In genomic region chr19:43574424-43575155, GRCh38 we compare ENCODE assay signal across 8 cellular contexts. TPM values are rescaled to one million over a fixed set of nuclear protein-coding genes. Genes with fewer than 3 reads are reported as not detected.
A peak's percentile ranks its signal among the peaks of the same experiment; 100 is the strongest.
DNase-seq lines count a peak whose midpoint lies in the region; ATAC-seq and TF ChIP-seq lines count a peak whose summit lies in the region.

No MANE protein-coding gene starts in this region.

- peak overlapping the region; percentile 95 for H3K4me3 ChIP-seq in CD4-positive, CD25-positive, alpha-beta regulatory T cell (ENCODE audit: low read depth, low read length)
- peak overlapping the region; percentile 90 for H3K4me3 ChIP-seq in brain microvascular endothelial cell (ENCODE audit: low read depth, low read length)
- peak overlapping the region; percentile 90 for H3K4me3 ChIP-seq in mesodermal cell (ENCODE audit: extremely low read depth, insufficient read depth, low read length, poor library complexity, severe bottlenecking)

- no peaks in the 10 kb centered on the region for H3K9me3 Mint-ChIP-seq in CD4-positive, CD25-positive, alpha-beta regulatory T cell

- peaks cover 20% of the 10 kb centered on the region for H3K4me1 ChIP-seq in CD4-positive, CD25-positive, alpha-beta regulatory T cell (ENCODE audit: control insufficient read depth, insufficient read depth, low read length, poor library complexity, severe bottlenecking)
- peaks cover 7% of the 10 kb centered on the region for H3K4me1 ChIP-seq in mesodermal cell (ENCODE audit: control insufficient read depth, insufficient read depth, low read length, poor library complexity, severe bottlenecking)

- TF ChIP-seq CTCF in brain microvascular endothelial cell (IDR thresholded peaks at IDR 0.05; ENCODE audit: low read depth, low read length, missing control alignments): no peak

- intact Hi-C loops in sciatic nerve (cut with DNase I): no loop called here

- peak overlapping the region; percentile 81 for H3K27ac ChIP-seq in CD4-positive, CD25-positive, alpha-beta regulatory T cell (ENCODE audit: insufficient read depth, low read length, poor library complexity, severe bottlenecking)
- H3K27ac ChIP-seq in brain microvascular endothelial cell: peak overlapping the region; percentile 63
- peak overlapping the region; percentile 77 for H3K27ac ChIP-seq in mesodermal cell (ENCODE audit: low read depth, low read length, severe bottlenecking)

- no peaks in the 10 kb centered on the region for H3K9me3 ChIP-seq in CD4-positive, CD25-positive, alpha-beta regulatory T cell (ENCODE audit: control insufficient read depth in 2 of 2, low read length in 2 of 2)
- H3K9me3 ChIP-seq in mesodermal cell (ENCODE audit: control insufficient read depth, low read length): no peaks in the 10 kb centered on the region

- peaks cover 13 to 53% (median 27%) of the 10 kb centered on the region in 4 donors for H3K4me1 Mint-ChIP-seq in CD4-positive, CD25-positive, alpha-beta regulatory T cell

- WGBS in mesodermal cell (ENCODE audit: insufficient coverage in 2 of 2), 2 experiments: 65 to 66% methylated on average over 10 to 12 of the region's 12 CpGs

- H3K36me3 Mint-ChIP-seq in CD4-positive, CD25-positive, alpha-beta regulatory T cell: peaks cover 18% of the 10 kb centered on the region

- no peak for DNase-seq in CD4-positive, CD25-positive, alpha-beta regulatory T cell
- peak; percentile 53 for DNase-seq in LHCN-M2 (ENCODE audit: low read depth)
- DNase-seq in brain microvascular endothelial cell: peak; percentile 22
- no peak for DNase-seq in sciatic nerve (ENCODE audit: low spot score)
- no peak for DNase-seq in effector CD4-positive, alpha-beta T cell
- DNase-seq in SIG-M5 (lab: John Stamatoyannopoulos, UW): no peak

- peaks cover 10% of the 10 kb centered on the region for H3K27me3 Mint-ChIP-seq in CD4-positive, CD25-positive, alpha-beta regulatory T cell

- H3K36me3 ChIP-seq in CD4-positive, CD25-positive, alpha-beta regulatory T cell (ENCODE audit: control insufficient read depth, insufficient read depth, low read length): peaks cover 4% of the 10 kb centered on the region
- H3K36me3 ChIP-seq in brain microvascular endothelial cell (replicated peaks): no peaks in the 10 kb centered on the region
- H3K36me3 ChIP-seq in mesodermal cell (ENCODE audit: control insufficient read depth, insufficient read depth, low read length): peaks cover 9% of the 10 kb centered on the region

- peak overlapping the region; percentile 95 to 100 (median 97) for H3K4me3 Mint-ChIP-seq in CD4-positive, CD25-positive, alpha-beta regulatory T cell

- H3K27ac Mint-ChIP-seq in CD4-positive, CD25-positive, alpha-beta regulatory T cell: peak overlapping the region; percentile 43 to 99 (median 98)

- ATAC-seq in CD4-positive, CD25-positive, alpha-beta regulatory T cell (ENCODE audit: low read depth in 2 of 2): no peak
- no peak for ATAC-seq in sciatic nerve
- ATAC-seq in GM21737 (IDR thresholded peaks at IDR 0.05; ENCODE audit: unreplicated experiment): no peak

- in situ Hi-C loops in brain microvascular endothelial cell (cut with HindIII; ENCODE audit: low pct_ligation_motif_present, low sequenced_read_pairs): no loop called here

- H3K27me3 ChIP-seq in CD4-positive, CD25-positive, alpha-beta regulatory T cell (ENCODE audit: control insufficient read depth, insufficient read depth, low read length): no peaks in the 10 kb centered on the region
- no peaks in the 10 kb centered on the region for H3K27me3 ChIP-seq in brain microvascular endothelial cell (replicated peaks)

RNA-seq across cellular contexts. Expression of gene XRCC1, which starts 0.7 kb away (rescaled TPM):
- total RNA-seq in CD4-positive, CD25-positive, alpha-beta regulatory T cell: 35.4 TPM
- polyA plus RNA-seq in CD4-positive, CD25-positive, alpha-beta regulatory T cell: 10 to 100 TPM; 19.8 to 26.9 (median 24.3) TPM
- 46.6 and 46.8 TPM in 2 replicates for total RNA-seq in LHCN-M2 (2014; rRNA removed)
- 38.5 TPM for polyA plus RNA-seq in LHCN-M2 (2012)
- 58.4 TPM for polyA plus RNA-seq in mesodermal cell (2013, experiment 1 of 2)
- 57.7 TPM for polyA plus RNA-seq in mesodermal cell (2013, experiment 2 of 2)
- total RNA-seq in sciatic nerve: 24.8 TPM

RNA-seq across cellular contexts. Expression of gene PINLYP, which starts 1.0 kb away (rescaled TPM):
- not detected for total RNA-seq in CD4-positive, CD25-positive, alpha-beta regulatory T cell
- polyA plus RNA-seq in CD4-positive, CD25-positive, alpha-beta regulatory T cell: 1 to 10 TPM in 1 of 4 donors, under 1 TPM in 3; 0.42 to 1.3 (median 0.65) TPM
- total RNA-seq in LHCN-M2 (2014; rRNA removed): 0.29 TPM in 1 of 2 replicates, not detected in the other
- polyA plus RNA-seq in LHCN-M2 (2012): 0.41 TPM
- polyA plus RNA-seq in mesodermal cell (2013, experiment 1 of 2): 1.7 TPM
- 0.91 TPM for polyA plus RNA-seq in mesodermal cell (2013, experiment 2 of 2)
- total RNA-seq in sciatic nerve: 8.0 TPM

RNA-seq across cellular contexts. Expression of gene IRGQ, which starts 21.3 kb away (rescaled TPM):
- 40.9 TPM for total RNA-seq in CD4-positive, CD25-positive, alpha-beta regulatory T cell
- 1 to 10 TPM in 3 of 4 donors, under 1 TPM in 1; 0.54 to 3.0 (median 1.5) TPM for polyA plus RNA-seq in CD4-positive, CD25-positive, alpha-beta regulatory T cell
- total RNA-seq in LHCN-M2 (2014; rRNA removed) (20.1 and 23.2 TPM in 2 replicates), sciatic nerve (22.2 TPM)
- polyA plus RNA-seq in LHCN-M2 (2012): 7.0 TPM
- polyA plus RNA-seq in mesodermal cell (2013, experiment 1 of 2): 10.2 TPM
- 8.9 TPM for polyA plus RNA-seq in mesodermal cell (2013, experiment 2 of 2)

RNA-seq across cellular contexts. Expression of gene ZNF576, which starts 21.8 kb away (rescaled TPM):
- 8.7 TPM for total RNA-seq in CD4-positive, CD25-positive, alpha-beta regulatory T cell
- 10 to 100 TPM in 2 of 4 donors, 1 to 10 TPM in 2; 5.5 to 11.0 (median 9.9) TPM for polyA plus RNA-seq in CD4-positive, CD25-positive, alpha-beta regulatory T cell
- total RNA-seq in LHCN-M2 (2014; rRNA removed) (18.3 and 20.3 TPM in 2 replicates), sciatic nerve (14.3 TPM)
- polyA plus RNA-seq in LHCN-M2 (2012): 17.3 TPM
- 8.4 TPM for polyA plus RNA-seq in mesodermal cell (2013, experiment 1 of 2)
- polyA plus RNA-seq in mesodermal cell (2013, experiment 2 of 2): 8.9 TPM

RNA-seq across cellular contexts. Expression of gene SRRM5, which starts 37.3 kb away (rescaled TPM):
- 0.64 TPM for total RNA-seq in CD4-positive, CD25-positive, alpha-beta regulatory T cell
- polyA plus RNA-seq in CD4-positive, CD25-positive, alpha-beta regulatory T cell: 1 to 10 TPM in 1 of 4 donors, under 1 TPM in 3; 0.42 to 1.1 (median 0.63) TPM
- total RNA-seq in LHCN-M2 (2014; rRNA removed) (0.11 TPM in 1 of 2 replicates, not detected in the other), sciatic nerve (0.58 TPM)
- polyA plus RNA-seq in LHCN-M2 (2012): 0.22 TPM
- polyA plus RNA-seq in mesodermal cell (2013, experiment 1 of 2): 0.11 TPM
- polyA plus RNA-seq in mesodermal cell (2013, experiment 2 of 2): 0.10 TPM

Comparison
In these comparisons a context has a peak if more than half of its experiments do, and no peak if none do; other contexts are left out.
1. DNase-seq: peak in LHCN-M2 (single experiment) and brain microvascular endothelial cell (single experiment); none in CD4-positive, CD25-positive, alpha-beta regulatory T cell (0 of 3), sciatic nerve (single experiment), effector CD4-positive, alpha-beta T cell (single experiment) and SIG-M5 (single experiment).
2. Peak in every context shown above with its lines, with median percentiles within 50 percentile points of each other: H3K27ac ChIP-seq and H3K4me3 ChIP-seq.